31 cellular contexts compared by ENCODE assay signal in genomic region chr7:78189762-78190161, GRCh38.
"Had no signal": no experiment of that assay in that cellular context is flagged by ENCODE, and none has a peak within 500 bp of the region (broad histone marks: within the 10 kb centered on the region; RNA-seq: fewer than 3 reads in every experiment).

No MANE protein-coding gene starts in this region.

- H3K9me3 ChIP-seq: ascending aorta, breast epithelium, esophagus muscularis mucosa, gastrocnemius medialis, heart left ventricle had no signal

- H3K27me3 ChIP-seq: ascending aorta, breast epithelium, cardiac muscle cell, dorsolateral prefrontal cortex, esophagus muscularis mucosa, gastrocnemius medialis, heart left ventricle had no signal

- ATAC-seq: activated CD4-positive, alpha-beta T cell treated with anti-CD3 and anti-CD28 coated beads for 36 hours; activated naive CD4-positive, alpha-beta T cell treated with anti-CD3 and anti-CD28 coated beads, Interleukin-2, amount 50 U/mL, for 72 hours; activated T-cell treated with anti-CD3 and anti-CD28 coated beads, Interleukin-2, amount 50 U/mL, for 72 hours; foreskin keratinocyte; gastrocnemius medialis; heart left ventricle; T-helper 17 cell had no signal

- DNase-seq: activated B cell treated with CpG ODN at 0.5 μM for 24 hours; activated CD4-positive, alpha-beta memory T cell treated with anti-CD3 and anti-CD28 coated beads, Interleukin-2, amount 10 ng/mL, durations not matched to agents 7 days and 5 days; activated CD4-positive, alpha-beta T cell treated with anti-CD3 and anti-CD28 coated beads for 36 hours; activated CD4-positive, alpha-beta T cell treated with anti-CD3 and anti-CD28 coated beads, Interleukin-2, amount 10 ng/mL, durations not matched to agents 7 days and 5 days; activated CD4-positive, alpha-beta T cell treated with anti-CD3 and anti-CD28 coated beads, Interleukin-2, amount 50 U/mL, for 4 hours; activated CD4-positive, CD25-positive, alpha-beta regulatory T cell treated with anti-CD3 and anti-CD28 coated beads, Interleukin-2, amount 50 U/mL, for 72 hours; activated CD8-positive, alpha-beta memory T cell treated with anti-CD3 and anti-CD28 coated beads, Interleukin-2, amount 50 U/mL, for 48 hours; activated gamma-delta T cell; activated naive CD4-positive, alpha-beta T cell; activated naive CD4-positive, alpha-beta T cell treated with anti-CD3 and anti-CD28 coated beads, Interleukin-2, amount 10 ng/mL, durations not matched to agents 7 days and 5 days; activated naive CD8-positive, alpha-beta T cell treated with anti-CD3 and anti-CD28 coated beads, Interleukin-2, amount 10 ng/mL, durations not matched to agents 7 days and 5 days; activated T-cell treated with anti-CD3 and anti-CD28 coated beads for 4 hours; activated T-cell treated with anti-CD3 and anti-CD28 coated beads, Interleukin-2, amount 50 U/mL, for 24 hours; activated T-cell treated with anti-CD3 and anti-CD28 coated beads, Interleukin-2, amount 50 U/mL, for 72 hours; central memory CD4-positive, alpha-beta T cell; dorsolateral prefrontal cortex; effector memory CD4-positive, alpha-beta T cell; erythroblast; foreskin keratinocyte; gastrocnemius medialis; glutamatergic neuron; heart left ventricle; T-helper 17 cell; T1000; WERI-Rb-1 had no signal

- H3K36me3 ChIP-seq: ascending aorta, breast epithelium, esophagus muscularis mucosa, gastrocnemius medialis, heart left ventricle, WERI-Rb-1 had no signal

- H3K4me1 ChIP-seq: ascending aorta, breast epithelium, foreskin keratinocyte, gastrocnemius medialis had no signal

- H3K4me3 ChIP-seq: ascending aorta, breast epithelium, cardiac muscle cell, coronary artery, dorsolateral prefrontal cortex, esophagus muscularis mucosa, gastrocnemius medialis, heart left ventricle had no signal

- H3K27ac ChIP-seq: ascending aorta, breast epithelium, cardiac muscle cell, coronary artery, esophagus muscularis mucosa, foreskin keratinocyte, gastrocnemius medialis, heart left ventricle, WERI-Rb-1 had no signal
